ENCODE assay signal across 8 cellular contexts in the genomic region with DNA sequence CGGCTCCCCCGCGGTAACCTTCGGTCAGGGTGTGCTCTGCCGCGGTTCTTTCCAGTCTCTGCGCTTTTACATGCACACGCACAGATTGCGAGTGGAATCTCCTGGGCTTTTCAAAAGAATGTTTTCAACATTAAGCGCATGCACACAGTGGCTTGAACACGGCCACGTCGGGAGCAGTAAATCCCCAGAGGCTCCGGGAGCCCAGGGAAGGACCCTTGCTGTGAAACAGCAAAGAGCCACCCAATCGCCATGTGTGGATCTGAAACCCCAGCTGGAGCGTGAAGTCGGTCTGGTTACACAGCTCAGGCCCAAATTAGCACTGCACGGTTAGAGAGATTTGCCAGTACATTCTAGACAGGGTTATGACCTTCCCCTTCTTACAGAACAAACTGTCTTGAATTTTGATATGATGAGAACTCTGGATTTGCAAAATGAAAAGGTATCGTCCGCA. TPM values are rescaled to one million over a fixed set of nuclear protein-coding genes. Genes with fewer than 3 reads are reported as not detected.
DNase-seq lines count a peak whose midpoint lies in the region; ATAC-seq and TF ChIP-seq lines count a peak whose summit lies in the region.

No MANE protein-coding gene starts in this region.

- POLR2A ChIA-PET in activated CD8-positive, alpha-beta T cell treated with anti-CD3 and anti-CD28 coated beads for 36 hours (lab: Charles Lee): no interaction called here

- H3K9me3 Mint-ChIP-seq in stimulated activated naive B cell treated with anti-CD40 and anti-IgM and Interleukin-4, amounts not matched to agents 10 μg/mL and 1 μg/mL and 100 μg/mL, for 72 hours: no peaks in the 10 kb centered on the region
- H3K9me3 Mint-ChIP-seq in activated CD8-positive, alpha-beta T cell treated with anti-CD3 and anti-CD28 coated beads for 36 hours: no peaks in the 10 kb centered on the region
- no peaks in the 10 kb centered on the region for H3K9me3 Mint-ChIP-seq in activated CD8-positive, alpha-beta memory T cell treated with anti-CD3 and anti-CD28 coated beads, Interleukin-2, amount 10 ng/mL, durations not matched to agents 7 days and 5 days (ENCODE audit: low read depth)

- H3K4me3 ChIP-seq in liver (ENCODE audit: low read depth in 1 of 3, low read length in 3 of 3): no peak overlapping the region

- ATAC-seq in stimulated activated naive B cell treated with anti-CD40 and anti-IgM and Interleukin-4, amounts not matched to agents 10 μg/mL and 1 μg/mL and 100 μg/mL, for 72 hours (replicated peaks): peak; percentile 49 to 66
- ATAC-seq in activated CD8-positive, alpha-beta T cell treated with anti-CD3 and anti-CD28 coated beads for 36 hours: no peak
- ATAC-seq in activated CD8-positive, alpha-beta memory T cell treated with anti-CD3 and anti-CD28 coated beads, Interleukin-2, amount 10 ng/mL, durations not matched to agents 7 days and 5 days: no peak

- peaks cover 10 to 29% of the 10 kb centered on the region in 2 donors for H3K4me1 Mint-ChIP-seq in stimulated activated naive B cell treated with anti-CD40 and anti-IgM and Interleukin-4, amounts not matched to agents 10 μg/mL and 1 μg/mL and 100 μg/mL, for 72 hours
- peaks cover 11% of the 10 kb centered on the region for H3K4me1 Mint-ChIP-seq in activated CD8-positive, alpha-beta T cell treated with anti-CD3 and anti-CD28 coated beads for 36 hours (ENCODE audit: low read depth)
- peaks cover 14% of the 10 kb centered on the region for H3K4me1 Mint-ChIP-seq in activated CD8-positive, alpha-beta memory T cell treated with anti-CD3 and anti-CD28 coated beads, Interleukin-2, amount 10 ng/mL, durations not matched to agents 7 days and 5 days

- CTCF ChIA-PET in activated CD8-positive, alpha-beta T cell treated with anti-CD3 and anti-CD28 coated beads for 36 hours (lab: Charles Lee): interaction anchor here (0.9 to 1.0 kb wide), 2 partner anchors 34 to 59 kb away, joined by 3 to 4 read pairs; no protein-coding TSS in a partner anchor
- CTCF ChIA-PET in activated CD8-positive, alpha-beta memory T cell treated with anti-CD3 and anti-CD28 coated beads, Interleukin-2, amount 10 ng/mL, durations not matched to agents 7 days and 5 days (lab: Charles Lee): interaction anchor here (0.7 to 1.8 kb wide), 2 partner anchors 51 to 60 kb away, joined by 3 to 5 read pairs; no protein-coding TSS in a partner anchor

- H3K9me3 ChIP-seq in liver (ENCODE audit: control insufficient read depth in 4 of 4, low read length in 3 of 4): peaks cover 0 to 2% (median 0%) of the 10 kb centered on the region in 4 donors

- peaks cover 0 to 13% (median 8%) of the 10 kb centered on the region in 4 donors for H3K4me1 ChIP-seq in liver (ENCODE audit: control insufficient read depth in 4 of 4, insufficient read depth in 4 of 4, low read length in 3 of 4)

- peak overlapping the region in 1 of 2 donors; percentile 67 for H3K4me3 Mint-ChIP-seq in stimulated activated naive B cell treated with anti-CD40 and anti-IgM and Interleukin-4, amounts not matched to agents 10 μg/mL and 1 μg/mL and 100 μg/mL, for 72 hours
- no peak overlapping the region for H3K4me3 Mint-ChIP-seq in activated CD8-positive, alpha-beta T cell treated with anti-CD3 and anti-CD28 coated beads for 36 hours
- no peak overlapping the region for H3K4me3 Mint-ChIP-seq in activated CD8-positive, alpha-beta memory T cell treated with anti-CD3 and anti-CD28 coated beads, Interleukin-2, amount 10 ng/mL, durations not matched to agents 7 days and 5 days

- TF ChIP-seq RAD21 in liver (IDR thresholded peaks at IDR 0.05): no peak

- peak overlapping the region; percentile 44 for H3K27ac ChIP-seq in caudate nucleus (ENCODE audit: low read depth, low read length)
- no peak overlapping the region for H3K27ac ChIP-seq in liver (ENCODE audit: low read depth in 1 of 2, low read length in 2 of 2)
- no peak overlapping the region for H3K27ac ChIP-seq in substantia nigra (ENCODE audit: low read depth, low read length, poor library complexity, severe bottlenecking)

- H3K36me3 Mint-ChIP-seq in stimulated activated naive B cell treated with anti-CD40 and anti-IgM and Interleukin-4, amounts not matched to agents 10 μg/mL and 1 μg/mL and 100 μg/mL, for 72 hours: no peaks in the 10 kb centered on the region
- no peaks in the 10 kb centered on the region for H3K36me3 Mint-ChIP-seq in activated CD8-positive, alpha-beta T cell treated with anti-CD3 and anti-CD28 coated beads for 36 hours (ENCODE audit: low read depth)
- H3K36me3 Mint-ChIP-seq in activated CD8-positive, alpha-beta memory T cell treated with anti-CD3 and anti-CD28 coated beads, Interleukin-2, amount 10 ng/mL, durations not matched to agents 7 days and 5 days: no peaks in the 10 kb centered on the region

- peaks cover 43 to 54% of the 10 kb centered on the region in 2 donors for H3K27me3 Mint-ChIP-seq in stimulated activated naive B cell treated with anti-CD40 and anti-IgM and Interleukin-4, amounts not matched to agents 10 μg/mL and 1 μg/mL and 100 μg/mL, for 72 hours
- H3K27me3 Mint-ChIP-seq in activated CD8-positive, alpha-beta T cell treated with anti-CD3 and anti-CD28 coated beads for 36 hours: peaks cover 47% of the 10 kb centered on the region
- peaks cover 59% of the 10 kb centered on the region for H3K27me3 Mint-ChIP-seq in activated CD8-positive, alpha-beta memory T cell treated with anti-CD3 and anti-CD28 coated beads, Interleukin-2, amount 10 ng/mL, durations not matched to agents 7 days and 5 days

- TF ChIP-seq CTCF in liver (IDR thresholded peaks at IDR 0.05; ENCODE audit: low read depth, low read length, missing input control): no peak
- no peak for TF ChIP-seq CTCF in activated CD8-positive, alpha-beta T cell treated with anti-CD3 and anti-CD28 coated beads for 36 hours (IDR thresholded peaks at IDR 0.05)

- WGBS in liver: 12% methylated on average over 20 of the region's 20 CpGs

- no peak overlapping the region for H3K9ac ChIP-seq in liver (ENCODE audit: low read depth in 1 of 2, low read length in 2 of 2)

- DNase-seq in NCI-H748 (lab: John Stamatoyannopoulos, UW; ENCODE audit: unreplicated experiment) (peak; percentile 57), NCI-H748 treated with DMSO at 0.1 percent for 48 hours (lab: John Stamatoyannopoulos, UW) (no peak), caudate nucleus (lab: John Stamatoyannopoulos, UW) (no peak), substantia nigra (lab: John Stamatoyannopoulos, UW) (no peak)
- no peak for DNase-seq in stimulated activated naive B cell treated with anti-CD40 and anti-IgM and Interleukin-4, amounts not matched to agents 10 μg/mL and 1 μg/mL and 100 μg/mL, for 72 hours
- no peak for DNase-seq in activated CD8-positive, alpha-beta T cell treated with anti-CD3 and anti-CD28 coated beads for 36 hours
- no peak for DNase-seq in activated CD8-positive, alpha-beta memory T cell treated with anti-CD3 and anti-CD28 coated beads, Interleukin-2, amount 10 ng/mL, durations not matched to agents 7 days and 5 days

- peaks cover 3 to 25% (median 15%) of the 10 kb centered on the region in 4 donors for H3K27me3 ChIP-seq in liver (ENCODE audit: control insufficient read depth in 4 of 4, insufficient read depth in 4 of 4, low read length in 3 of 4)

- no peak overlapping the region for H3K27ac Mint-ChIP-seq in stimulated activated naive B cell treated with anti-CD40 and anti-IgM and Interleukin-4, amounts not matched to agents 10 μg/mL and 1 μg/mL and 100 μg/mL, for 72 hours
- H3K27ac Mint-ChIP-seq in activated CD8-positive, alpha-beta T cell treated with anti-CD3 and anti-CD28 coated beads for 36 hours: no peak overlapping the region
- no peak overlapping the region for H3K27ac Mint-ChIP-seq in activated CD8-positive, alpha-beta memory T cell treated with anti-CD3 and anti-CD28 coated beads, Interleukin-2, amount 10 ng/mL, durations not matched to agents 7 days and 5 days

- intact Hi-C loops in activated CD8-positive, alpha-beta T cell treated with anti-CD3 and anti-CD28 coated beads for 36 hours (cut with micrococcal nuclease): no loop called here

- H3K36me3 ChIP-seq in liver (ENCODE audit: control insufficient read depth in 4 of 4, insufficient read depth in 3 of 4, low read depth in 1 of 4, low read length in 3 of 4): no peaks in the 10 kb centered on the region

TF ChIP-seq in liver, 16 proteins besides CTCF, POLR2A, EP300 and RAD21:
- TF ChIP-seq, protein P1, sequence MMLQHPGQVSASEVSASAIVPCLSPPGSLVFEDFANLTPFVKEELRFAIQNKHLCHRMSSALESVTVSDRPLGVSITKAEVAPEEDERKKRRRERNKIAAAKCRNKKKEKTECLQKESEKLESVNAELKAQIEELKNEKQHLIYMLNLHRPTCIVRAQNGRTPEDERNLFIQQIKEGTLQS (IDR thresholded peaks at IDR 0.05): no peak
- TF ChIP-seq NR2F2 (IDR thresholded peaks at IDR 0.05) (peak; percentile 54), JUND (IDR thresholded peaks at IDR 0.05) (no peak), HNF4G (IDR thresholded peaks at IDR 0.05) (no peak)

RNA-seq across cellular contexts. Expression of a gene that starts 0.9 kb away (rescaled TPM):
- total RNA-seq in liver: under 1 TPM in 1 of 2 donors, not detected in 1; 0.33 TPM
- under 1 TPM; 0.15 to 0.18 TPM for polyA plus RNA-seq in liver
- not detected for total RNA-seq in activated CD8-positive, alpha-beta T cell treated with anti-CD3 and anti-CD28 coated beads for 36 hours
- under 1 TPM in 1 of 2 experiments, not detected in 1; 0.28 TPM for total RNA-seq in activated CD8-positive, alpha-beta memory T cell treated with anti-CD3 and anti-CD28 coated beads, Interleukin-2, amount 10 ng/mL, durations not matched to agents 7 days and 5 days

Comparison
In these comparisons a context has a peak if more than half of its experiments do, and no peak if none do; other contexts are left out.
1. ATAC-seq: peak in stimulated activated naive B cell treated with anti-CD40 and anti-IgM and Interleukin-4, amounts not matched to agents 10 μg/mL and 1 μg/mL and 100 μg/mL, for 72 hours (2 of 2); none in activated CD8-positive, alpha-beta T cell treated with anti-CD3 and anti-CD28 coated beads for 36 hours (single experiment) and activated CD8-positive, alpha-beta memory T cell treated with anti-CD3 and anti-CD28 coated beads, Interleukin-2, amount 10 ng/mL, durations not matched to agents 7 days and 5 days (single experiment).